24 cellular contexts compared by ENCODE assay signal in the genomic region with DNA sequence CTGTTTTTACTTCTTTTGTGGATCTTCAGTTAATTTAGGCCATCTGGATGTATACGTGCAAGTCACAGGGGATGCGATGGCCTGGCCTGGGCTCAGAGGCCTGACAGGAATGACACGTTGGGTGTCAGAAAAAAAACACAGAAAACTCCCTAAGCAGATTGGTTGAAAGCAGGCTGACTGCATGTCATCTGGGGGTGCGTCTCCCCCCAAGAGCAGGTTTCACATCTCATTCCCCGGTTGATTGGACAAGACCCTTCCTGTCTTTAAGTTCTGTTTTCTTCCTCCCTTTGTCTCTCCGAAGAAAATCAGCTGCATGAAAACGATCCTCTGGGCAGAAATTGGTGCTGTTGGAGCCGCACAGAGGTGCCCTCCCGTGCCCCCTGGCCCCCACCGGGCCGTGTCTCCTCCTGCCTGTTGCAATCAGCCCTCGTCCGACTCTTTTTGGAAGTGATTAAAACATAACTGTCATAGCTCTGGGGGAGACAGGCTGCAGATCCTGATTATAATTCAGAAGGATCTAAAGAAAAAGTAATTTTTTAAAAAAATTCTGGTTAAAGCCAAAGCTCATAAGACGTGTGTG.
DNase-seq lines count a peak whose midpoint lies in the region; ATAC-seq and TF ChIP-seq lines count a peak whose summit lies in the region.
"Had no signal": no experiment of that assay in that cellular context is flagged by ENCODE, and none has a peak within 500 bp of the region (broad histone marks: within the 10 kb centered on the region; RNA-seq: fewer than 3 reads in every experiment).

No MANE protein-coding gene starts in this region.

- in situ Hi-C loops in GM13976 (cut with MboI; ENCODE audit: low sequenced_read_pairs, unreplicated experiment), result no loop called here

- TF ChIP-seq CTCF in GM13976 (IDR thresholded peaks at IDR 0.05; ENCODE audit: borderline replicate concordance, control extremely low read depth, extremely low read depth, insufficient read depth, missing control alignments) (no peak), smooth muscle cell (IDR thresholded peaks at IDR 0.05; ENCODE audit: borderline replicate concordance, insufficient read depth, poor library complexity, severe bottlenecking) (no peak)

- no peak overlapping the region for H3K27ac ChIP-seq in smooth muscle cell (ENCODE audit: low read depth)
- H3K27ac ChIP-seq: coronary artery, HL-60, right lobe of liver, transverse colon had no signal

- H3K9me3 ChIP-seq in adipocyte (ENCODE audit: control insufficient read depth, low read length) (no peaks in the 10 kb centered on the region), smooth muscle cell (replicated peaks; ENCODE audit: low read depth) (no peaks in the 10 kb centered on the region)
- H3K9me3 ChIP-seq: right lobe of liver, transverse colon had no signal

- no peak overlapping the region for H3K9ac ChIP-seq in adipocyte (ENCODE audit: low read length)
- no peak overlapping the region for H3K9ac ChIP-seq in smooth muscle cell (ENCODE audit: low read depth)

- no peaks in the 10 kb centered on the region for H3K4me1 ChIP-seq in adipocyte (ENCODE audit: control insufficient read depth, insufficient read depth, low read length)
- H3K4me1 ChIP-seq in smooth muscle cell (ENCODE audit: low read depth), result peaks cover 4% of the 10 kb centered on the region
- H3K4me1 ChIP-seq: transverse colon had no signal

- DNase-seq in GM13976 (ENCODE audit: low spot score) (peak; percentile 79), adipocyte (ENCODE audit: low read depth) (peak; percentile 18), left kidney (ENCODE audit: low read depth, low spot score) (peak; percentile 54), smooth muscle cell (lab: John Stamatoyannopoulos, UW; ENCODE audit: unreplicated experiment) (no peak), HK-2 (ENCODE audit: unreplicated experiment) (no peak), midbrain (lab: John Stamatoyannopoulos, UW) (no peak), iPS-NIHi7 (ENCODE audit: extremely low spot score) (no peak)
- DNase-seq: activated CD4-positive, CD25-positive, alpha-beta regulatory T cell; activated CD8-positive, alpha-beta T cell treated with anti-CD3 and anti-CD28 coated beads, Interleukin-2, amount 10 ng/mL, durations not matched to agents 7 days and 5 days; activated T-cell treated with anti-CD3 and anti-CD28 coated beads, Interleukin-2, amount 50 U/mL, for 48 hours; AML-193; IMR-90; NCI-H1436; NCI-H2171 treated with DMSO at 0.1 percent for 48 hours; NCI-H748 treated with DMSO at 0.1 percent for 48 hours; nucleus accumbens; stimulated activated CD4-positive, alpha-beta T cell treated with anti-CD3 and anti-CD28 coated beads, Interleukin-1b, Interleukin-23, amount 100 ng/mL, for 48 hours; stimulated activated naive CD8-positive, alpha-beta T cell treated with anti-CD3 and anti-CD28 coated beads, Interleukin-15, Interleukin-2, amounts not matched to agents 100 U/mL and 50 U/mL, for 24 hours; transverse colon had no signal

- H3F3A ChIP-seq in smooth muscle cell (ENCODE audit: low read depth), result peaks cover 5% of the 10 kb centered on the region

- H3K4me3 ChIP-seq in adipocyte (ENCODE audit: low read length), result no peak overlapping the region
- no peak overlapping the region for H3K4me3 ChIP-seq in smooth muscle cell
- H3K4me3 ChIP-seq: coronary artery, right lobe of liver, transverse colon had no signal

- H3K27me3 ChIP-seq in adipocyte (replicated peaks; ENCODE audit: control insufficient read depth, insufficient read depth, low read length) (no peaks in the 10 kb centered on the region), smooth muscle cell (ENCODE audit: low read depth) (no peaks in the 10 kb centered on the region)
- H3K27me3 ChIP-seq: right lobe of liver, transverse colon had no signal

- H2AFZ ChIP-seq in smooth muscle cell (ENCODE audit: low read depth), result no peak overlapping the region

- H3K4me2 ChIP-seq in smooth muscle cell, result peak overlapping the region; percentile 56

- no peak for ATAC-seq in HG02938 (IDR thresholded peaks at IDR 0.05; ENCODE audit: unreplicated experiment)
- ATAC-seq: activated CD8-positive, alpha-beta T cell treated with anti-CD3 and anti-CD28 coated beads, Interleukin-2, amount 10 ng/mL, durations not matched to agents 7 days and 5 days; HCT116; right lobe of liver; stimulated activated naive CD8-positive, alpha-beta T cell treated with anti-CD3 and anti-CD28 coated beads, Interleukin-15, Interleukin-2, amounts not matched to agents 100 U/mL and 50 U/mL, for 24 hours had no signal

- whole genome bisulfite sequencing in smooth muscle cell (ENCODE audit: low lambda C conversion rate), result 66% methylated on average over 14 of the region's 14 CpGs

- H4K20me1 ChIP-seq in smooth muscle cell (ENCODE audit: low read depth), result no peaks in the 10 kb centered on the region

- H3K36me3 ChIP-seq in adipocyte (ENCODE audit: control insufficient read depth, insufficient read depth, low read length, severe bottlenecking), result peaks cover 16% of the 10 kb centered on the region
- H3K36me3 ChIP-seq in smooth muscle cell (ENCODE audit: low read depth), result no peaks in the 10 kb centered on the region
- H3K36me3 ChIP-seq: right lobe of liver, transverse colon had no signal

- H3K79me2 ChIP-seq in smooth muscle cell (ENCODE audit: low read depth), result no peaks in the 10 kb centered on the region

Comparison
In these comparisons a context has a peak if more than half of its experiments do, and no peak if none do; other contexts are left out.
1. DNase-seq: peak in GM13976 (single experiment), adipocyte (single experiment) and left kidney (single experiment); none in smooth muscle cell (single experiment), HK-2 (single experiment), midbrain (single experiment) and iPS-NIHi7 (single experiment).